1 cellular context compared by ENCODE assay signal in the genomic region with DNA sequence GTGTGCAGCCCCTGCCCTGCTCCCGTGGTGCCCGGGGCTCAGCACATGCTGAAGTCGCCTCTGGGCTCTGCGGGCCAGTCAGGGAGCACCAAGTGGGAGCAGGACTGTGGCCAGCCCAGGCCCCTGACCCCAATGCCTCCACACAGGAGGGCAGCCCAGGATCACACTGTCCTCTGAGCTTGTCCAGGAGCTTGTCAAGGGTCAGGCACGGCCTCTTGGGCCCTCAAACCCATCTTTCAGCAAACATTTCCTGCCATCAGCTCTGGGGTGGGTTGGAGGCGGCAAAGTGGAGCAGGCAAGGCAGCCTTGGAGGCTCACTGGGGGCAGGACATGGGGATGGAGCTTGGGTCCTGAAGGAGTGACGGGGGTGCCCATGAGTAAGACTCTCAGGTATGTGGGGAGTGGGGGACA.
TF ChIP-seq lines count a peak whose summit lies in the region.

No MANE protein-coding gene starts in this region.

TF ChIP-seq in endothelial cell of umbilical vein, 7 proteins besides CTCF, POLR2A, EP300 and RAD21 (continued from another document):
- no peak for TF ChIP-seq MYC (IDR thresholded peaks at IDR 0.05; ENCODE audit: low read depth, low read length)
- no peak for TF ChIP-seq FOS (IDR thresholded peaks at IDR 0.05; ENCODE audit: borderline replicate concordance, insufficient read depth, low read length)
- TF ChIP-seq, protein P1, sequence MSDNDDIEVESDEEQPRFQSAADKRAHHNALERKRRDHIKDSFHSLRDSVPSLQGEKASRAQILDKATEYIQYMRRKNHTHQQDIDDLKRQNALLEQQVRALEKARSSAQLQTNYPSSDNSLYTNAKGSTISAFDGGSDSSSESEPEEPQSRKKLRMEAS (IDR thresholded peaks at IDR 0.05; ENCODE audit: insufficient read depth, insufficient read length), result no peak
- no peak for TF ChIP-seq EZH2 (IDR thresholded peaks at IDR 0.05; ENCODE audit: borderline replicate concordance, low read depth, low read length, severe bottlenecking)
